1 cellular context compared by ENCODE assay signal in the genomic region with DNA sequence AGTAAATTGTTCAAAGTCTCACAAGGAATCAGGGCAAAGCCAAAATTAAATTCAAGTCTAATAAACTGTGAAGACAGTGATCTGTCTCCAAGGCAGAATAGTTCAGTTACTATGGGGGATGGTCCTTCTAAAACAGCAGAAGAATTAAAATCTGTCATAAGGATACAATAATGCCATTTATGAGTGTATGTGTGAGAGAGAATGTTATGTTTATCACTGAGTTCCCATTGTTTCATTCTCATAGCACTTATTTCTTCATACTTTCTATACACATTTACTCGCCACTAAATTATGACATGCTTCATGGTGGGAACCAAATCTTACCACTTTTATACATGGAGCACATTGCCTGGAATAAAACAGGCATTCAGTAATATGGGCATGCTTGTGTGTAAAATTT.
TF ChIP-seq lines count a peak whose summit lies in the region.

No MANE protein-coding gene starts in this region.

TF ChIP-seq in IMR-90, 13 proteins besides CTCF, POLR2A, EP300 and RAD21 (continued from another document):
- TF ChIP-seq, protein P1, sequence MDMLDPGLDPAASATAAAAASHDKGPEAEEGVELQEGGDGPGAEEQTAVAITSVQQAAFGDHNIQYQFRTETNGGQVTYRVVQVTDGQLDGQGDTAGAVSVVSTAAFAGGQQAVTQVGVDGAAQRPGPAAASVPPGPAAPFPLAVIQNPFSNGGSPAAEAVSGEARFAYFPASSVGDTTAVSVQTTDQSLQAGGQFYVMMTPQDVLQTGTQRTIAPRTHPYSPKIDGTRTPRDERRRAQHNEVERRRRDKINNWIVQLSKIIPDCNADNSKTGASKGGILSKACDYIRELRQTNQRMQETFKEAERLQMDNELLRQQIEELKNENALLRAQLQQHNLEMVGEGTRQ (IDR thresholded peaks at IDR 0.05; ENCODE audit: low read depth, low read length), result no peak
- no peak for TF ChIP-seq CEBPB (IDR thresholded peaks at IDR 0.05; ENCODE audit: low read depth, low read length)
- TF ChIP-seq MXI1 (IDR thresholded peaks at IDR 0.05; ENCODE audit: borderline replicate concordance, low read depth, low read length), result no peak
- TF ChIP-seq CHD1 (IDR thresholded peaks at IDR 0.05; ENCODE audit: low read depth, low read length), result no peak
- TF ChIP-seq FOS (IDR thresholded peaks at IDR 0.05; ENCODE audit: low read depth, low read length), result no peak
- TF ChIP-seq RFX5 (IDR thresholded peaks at IDR 0.05; ENCODE audit: low read depth, low read length), result no peak
- no peak for TF ChIP-seq MAZ (IDR thresholded peaks at IDR 0.05; ENCODE audit: borderline replicate concordance, low read depth, low read length)
- TF ChIP-seq, protein P2, sequence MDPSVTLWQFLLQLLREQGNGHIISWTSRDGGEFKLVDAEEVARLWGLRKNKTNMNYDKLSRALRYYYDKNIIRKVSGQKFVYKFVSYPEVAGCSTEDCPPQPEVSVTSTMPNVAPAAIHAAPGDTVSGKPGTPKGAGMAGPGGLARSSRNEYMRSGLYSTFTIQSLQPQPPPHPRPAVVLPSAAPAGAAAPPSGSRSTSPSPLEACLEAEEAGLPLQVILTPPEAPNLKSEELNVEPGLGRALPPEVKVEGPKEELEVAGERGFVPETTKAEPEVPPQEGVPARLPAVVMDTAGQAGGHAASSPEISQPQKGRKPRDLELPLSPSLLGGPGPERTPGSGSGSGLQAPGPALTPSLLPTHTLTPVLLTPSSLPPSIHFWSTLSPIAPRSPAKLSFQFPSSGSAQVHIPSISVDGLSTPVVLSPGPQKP (IDR thresholded peaks at IDR 0.05; ENCODE audit: borderline replicate concordance, low read depth, low read length), result no peak
- TF ChIP-seq RCOR1 (IDR thresholded peaks at IDR 0.05; ENCODE audit: insufficient replicate concordance, low read length), result no peak
- TF ChIP-seq BHLHE40 (IDR thresholded peaks at IDR 0.05; ENCODE audit: low read depth, low read length), result no peak
TF ChIP-seq in IMR-90: peak in this region for 0.
